In genomic region chr15:69713726-69714559, GRCh38 we compare ENCODE assay signal across 8 cellular contexts.
DNase-seq lines count a peak whose midpoint lies in the region; ATAC-seq, FAIRE-seq and TF ChIP-seq lines count a peak whose summit lies in the region.

No MANE protein-coding gene starts in this region.

- intact Hi-C loops in left colon (cut with DNase I, micrococcal nuclease): no loop called here

- peaks cover 32% of the 10 kb centered on the region for H3K27me3 Mint-ChIP-seq in nephron progenitor cell (ENCODE audit: low read depth, poor library complexity)

- TF ChIP-seq CTCF in nephron progenitor cell (IDR thresholded peaks at IDR 0.05): no peak

- H3K9me3 Mint-ChIP-seq in nephron progenitor cell: peaks cover 16% of the 10 kb centered on the region

- no peak overlapping the region for H3K4me3 Mint-ChIP-seq in nephron progenitor cell

- peak; percentile 89 for ATAC-seq in HG02885 (IDR thresholded peaks at IDR 0.05; ENCODE audit: poor library complexity, unreplicated experiment)
- peak; percentile 66 for ATAC-seq in left colon

- FAIRE-seq in GM18507 (lab: Jason Lieb, UNC): peak; percentile 97

- DNase-seq in GM18507 (ENCODE audit: extremely low spot score, insufficient read length, low read depth) (peak; percentile 65), left colon (peak in 1 of 2 donors; percentile 28), nephron progenitor cell (no peak), GM03348 (ENCODE audit: low spot score) (no peak), NCI-H446 (lab: John Stamatoyannopoulos, UW) (no peak), globus pallidus (ENCODE audit: low spot score) (no peak)
- peak; percentile 31 for DNase-seq in activated CD4-positive, CD25-positive, alpha-beta regulatory T cell treated with anti-CD3 and anti-CD28 coated beads, Interleukin-2, amount 50 U/mL, for 16 hours (ENCODE audit: low read depth, low spot score)

- no peaks in the 10 kb centered on the region for H3K4me1 Mint-ChIP-seq in nephron progenitor cell

- H3K36me3 Mint-ChIP-seq in nephron progenitor cell (ENCODE audit: low read depth): peaks cover 3% of the 10 kb centered on the region

- no peak overlapping the region for H3K27ac Mint-ChIP-seq in nephron progenitor cell

Comparison
In these comparisons a context has a peak if more than half of its experiments do, and no peak if none do; other contexts are left out.
1. DNase-seq: peak in GM18507 (single experiment) and activated CD4-positive, CD25-positive, alpha-beta regulatory T cell treated with anti-CD3 and anti-CD28 coated beads, Interleukin-2, amount 50 U/mL, for 16 hours (single experiment); none in nephron progenitor cell (single experiment), GM03348 (single experiment), NCI-H446 (0 of 2) and globus pallidus (single experiment).